ENCODE assay signal across 11 cellular contexts in genomic region chr13:46905249-46905648, GRCh38. TPM values are rescaled to one million over a fixed set of nuclear protein-coding genes. Genes with fewer than 3 reads are reported as not detected.
A peak's percentile ranks its signal among the peaks of the same experiment; 100 is the strongest.
DNase-seq lines count a peak whose midpoint lies in the region; ATAC-seq and TF ChIP-seq lines count a peak whose summit lies in the region.
"Had no signal": no experiment of that assay in that cellular context is flagged by ENCODE, and none has a peak within 500 bp of the region (broad histone marks: within the 10 kb centered on the region; RNA-seq: fewer than 3 reads in every experiment).

No MANE protein-coding gene starts in this region.

- no peaks in the 10 kb centered on the region for H3K27me3 Mint-ChIP-seq in endodermal cell (ENCODE audit: insufficient read depth)

- no peak for TF ChIP-seq POLR2A in NB4 (IDR thresholded peaks at IDR 0.05; ENCODE audit: extremely low read depth, insufficient read length)

- WGBS in endodermal cell (ENCODE audit: insufficient coverage in 1 of 2, insufficient read length in 1 of 2), 2 experiments = 86% methylated on average over 3 of the region's 3 CpGs; no CpG with 5 or more reads in 1 of the 2 experiments

- H3K27ac Mint-ChIP-seq in endodermal cell = no peak overlapping the region
- H3K27ac Mint-ChIP-seq: naive B cell had no signal

- no peaks in the 10 kb centered on the region for H3K4me1 Mint-ChIP-seq in endodermal cell
- H3K4me1 Mint-ChIP-seq: naive B cell had no signal

- no peaks in the 10 kb centered on the region for H3K9me3 ChIP-seq in endodermal cell (ENCODE audit: control insufficient read depth, low read length)
- H3K9me3 ChIP-seq: thoracic aorta had no signal

- DNase-seq in GM13977 (ENCODE audit: low spot score) (no peak), NB4 (ENCODE audit: low read depth) (peak; percentile 22), endodermal cell (no peak), renal cortical epithelial cell (ENCODE audit: low read depth) (peak; percentile 10), NCI-H2196 (lab: John Stamatoyannopoulos, UW; ENCODE audit: unreplicated experiment) (no peak)
- DNase-seq in activated T-cell treated with anti-CD3 and anti-CD28 coated beads, Interleukin-2, amount 50 U/mL, for 48 hours = no peak
- DNase-seq: activated CD4-positive, alpha-beta T cell treated with anti-CD3 and anti-CD28 coated beads for 1 hour; MM.1S; naive B cell had no signal

- no peak overlapping the region for H3K4me3 ChIP-seq in NB4 (ENCODE audit: low read depth, low read length)
- H3K4me3 ChIP-seq in endodermal cell (ENCODE audit: low read length) = no peak overlapping the region
- H3K4me3 ChIP-seq: thoracic aorta had no signal

- ATAC-seq in GM21723 (IDR thresholded peaks at IDR 0.05; ENCODE audit: unreplicated experiment) = no peak

- no peak overlapping the region for H3K27ac ChIP-seq in endodermal cell (ENCODE audit: low read depth, low read length)
- H3K27ac ChIP-seq: thoracic aorta had no signal

- H3K36me3 ChIP-seq in endodermal cell (ENCODE audit: control insufficient read depth, insufficient read depth, low read length) = no peaks in the 10 kb centered on the region
- H3K36me3 ChIP-seq: thoracic aorta had no signal

- H3K9me3 Mint-ChIP-seq in endodermal cell = no peaks in the 10 kb centered on the region
- H3K9me3 Mint-ChIP-seq: naive B cell had no signal

- no peak overlapping the region for H3K9ac ChIP-seq in endodermal cell (ENCODE audit: extremely low read depth, low read length, poor library complexity, severe bottlenecking)

- H3K4me1 ChIP-seq in endodermal cell (ENCODE audit: control insufficient read depth, insufficient read depth, low read length) = no peaks in the 10 kb centered on the region

- H3K4me3 Mint-ChIP-seq in endodermal cell = no peak overlapping the region
- H3K4me3 Mint-ChIP-seq: naive B cell had no signal

- no peaks in the 10 kb centered on the region for H3K36me3 Mint-ChIP-seq in endodermal cell (ENCODE audit: low read depth)
- H3K36me3 Mint-ChIP-seq: naive B cell had no signal

- no peaks in the 10 kb centered on the region for H3K27me3 ChIP-seq in endodermal cell (ENCODE audit: control insufficient read depth, insufficient read depth, low read length, poor library complexity, severe bottlenecking)

- TF ChIP-seq CTCF in GM13977 (IDR thresholded peaks at IDR 0.05; ENCODE audit: extremely low read depth, insufficient read depth, missing control alignments) (peak; percentile 58), NB4 (IDR thresholded peaks at IDR 0.05; ENCODE audit: low read depth, low read length) (peak; percentile 36), endodermal cell (conservative IDR thresholded peaks at IDR 0.05) (peak; percentile 69)

- in situ Hi-C loops in GM13977 (cut with MboI; ENCODE audit: low pct_unique_long_range_greater_than_20kb, low sequenced_read_pairs, unreplicated experiment) = no loop called here

RNA-seq across cellular contexts. Expression of gene HTR2A, which starts 8.4 kb away (rescaled TPM):
- total RNA-seq in endodermal cell = not detected
- polyA plus RNA-seq in endodermal cell (2013, experiment 1 of 2) = 0.50 TPM
- polyA plus RNA-seq in endodermal cell (2013, experiment 2 of 2) = 0.29 TPM
- total RNA-seq in renal cortical epithelial cell = not detected in 2 replicates

Comparison
In these comparisons a context has a peak if more than half of its experiments do, and no peak if none do; other contexts are left out.
1. DNase-seq: peak in NB4 (single experiment) and renal cortical epithelial cell (single experiment); none in GM13977 (single experiment), endodermal cell (single experiment), activated T-cell treated with anti-CD3 and anti-CD28 coated beads, Interleukin-2, amount 50 U/mL, for 48 hours (0 of 2) and NCI-H2196 (single experiment).
2. Peak in every context shown above with its lines, with median percentiles within 50 percentile points of each other: CTCF ChIP-seq.